In the genomic region with DNA sequence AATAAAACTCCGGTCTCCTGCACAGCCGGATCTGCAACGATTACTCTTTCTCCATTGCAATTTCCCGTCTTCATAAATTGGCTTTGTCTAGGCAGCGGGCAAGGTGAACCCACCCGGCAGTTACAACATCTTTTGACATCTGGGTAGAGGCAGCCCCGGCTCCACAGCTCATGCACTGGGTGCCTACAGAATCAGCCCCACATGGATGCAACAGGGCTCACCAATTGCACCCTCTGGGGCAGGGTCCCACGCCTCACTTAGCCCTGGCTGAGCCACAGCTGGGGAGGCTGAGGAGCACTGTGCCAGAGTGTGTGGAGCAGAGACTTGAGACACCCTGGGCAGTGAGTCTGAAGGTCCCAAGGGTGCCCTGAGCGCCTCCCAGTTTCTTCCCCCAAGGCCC, we compare ENCODE assay signal across 5 cellular contexts.
"Had no signal": no experiment of that assay in that cellular context is flagged by ENCODE, and none has a peak within 500 bp of the region (broad histone marks: within the 10 kb centered on the region; RNA-seq: fewer than 3 reads in every experiment).

No MANE protein-coding gene starts in this region.

- DNase-seq: IMR-90 had no signal

- H3K27ac ChIP-seq: HL-60 had no signal

- H3K4me3 ChIP-seq: K562 had no signal

- H3K36me3 Mint-ChIP-seq: IgD-negative memory B cell had no signal

- H3K27ac Mint-ChIP-seq: IgD-negative memory B cell had no signal

- H3K4me3 Mint-ChIP-seq: IgD-negative memory B cell had no signal

- ATAC-seq: HepG2, K562 had no signal
